In genomic region chr10:103966671-103967432, GRCh38 we compare ENCODE assay signal across 1 cellular context.
TF ChIP-seq lines count a peak whose summit lies in the region.

SLK (plus strand) TSS chr10:103967140; CDS start chr10:103967746, 606 bp downstream.

TF ChIP-seq in HepG2, 621 proteins besides CTCF, POLR2A, EP300 and RAD21 (continued from another document and continues in another):
- TF ChIP-seq ZNF747 (CRISPR knock-in tag; IDR thresholded peaks at IDR 0.05; ENCODE audit: borderline replicate concordance) (0 out of 2 replicates have a peak, but pooled peaks have one; percentile 45), ZNF879 (CRISPR knock-in tag; IDR thresholded peaks at IDR 0.05) (no peak), SPEN (CRISPR knock-in tag; IDR thresholded peaks at IDR 0.05; ENCODE audit: low read depth) (0 out of 2 replicates have a peak, but pooled peaks have one; percentile 65), ZNF142 (CRISPR knock-in tag; IDR thresholded peaks at IDR 0.05) (peak; percentile 46; the same call in 1 of the 2 replicates), SP4 (CRISPR knock-in tag; IDR thresholded peaks at IDR 0.05) (peak; percentile 37; the same call in 1 of the 2 replicates), ZNF543 (CRISPR knock-in tag; IDR thresholded peaks at IDR 0.05) (no peak), ZBTB20 (CRISPR knock-in tag; IDR thresholded peaks at IDR 0.05; ENCODE audit: borderline replicate concordance, low read depth) (peak; percentile 57; the same call in 1 of the 2 replicates), NFATC3 (CRISPR knock-in tag; IDR thresholded peaks at IDR 0.05) (0 out of 2 replicates have a peak, but pooled peaks have one; percentile 35), EED (CRISPR knock-in tag; IDR thresholded peaks at IDR 0.05) (no peak), ZNF138 (CRISPR knock-in tag; IDR thresholded peaks at IDR 0.05; ENCODE audit: low read depth) (peak; percentile 93), ZNF337 (CRISPR knock-in tag; IDR thresholded peaks at IDR 0.05; ENCODE audit: borderline replicate concordance, low read depth) (no peak), ZNF569 (CRISPR knock-in tag; IDR thresholded peaks at IDR 0.05; ENCODE audit: borderline replicate concordance) (no peak), ZNF776 (CRISPR knock-in tag; IDR thresholded peaks at IDR 0.05) (no peak; the same call in 1 of the 2 replicates), SRSF1 (optimal IDR thresholded peaks at IDR 0.05; ENCODE audit: low read depth, low read length) (no peak), SP5 (CRISPR knock-in tag; IDR thresholded peaks at IDR 0.05; ENCODE audit: borderline replicate concordance, low read depth) (no peak), ZNF704 (CRISPR knock-in tag; IDR thresholded peaks at IDR 0.05; ENCODE audit: borderline replicate concordance) (no peak), THAP7 (CRISPR knock-in tag; IDR thresholded peaks at IDR 0.05) (no peak), UBTF (CRISPR knock-in tag; IDR thresholded peaks at IDR 0.05) (peak; percentile 92; the same call in 1 of the 2 replicates), ZHX2 (IDR thresholded peaks at IDR 0.05; ENCODE audit: low read depth) (no peak), ZHX2 (CRISPR knock-in tag; IDR thresholded peaks at IDR 0.05; ENCODE audit: borderline replicate concordance) (peak; percentile 67; the same call in 1 of the 2 replicates), SNAI1 (CRISPR knock-in tag; IDR thresholded peaks at IDR 0.05; ENCODE audit: borderline replicate concordance) (no peak), NFKBIZ (CRISPR knock-in tag; IDR thresholded peaks at IDR 0.05) (no peak), E2F5 (CRISPR knock-in tag; conservative IDR thresholded peaks at IDR 0.05) (no peak), ZFX (CRISPR knock-in tag; IDR thresholded peaks at IDR 0.05; ENCODE audit: low read depth) (peak; percentile 91), ZNF230 (CRISPR knock-in tag; IDR thresholded peaks at IDR 0.05) (no peak), ZNF24 (IDR thresholded peaks at IDR 0.05) (no peak), POGK (CRISPR knock-in tag; conservative IDR thresholded peaks at IDR 0.05) (no peak), TBL1XR1 (IDR thresholded peaks at IDR 0.05; ENCODE audit: borderline replicate concordance, low read length, partially characterized antibody) (no peak), BCL6 (CRISPR knock-in tag; IDR thresholded peaks at IDR 0.05) (peak; percentile 30; the same call in 1 of the 2 replicates), FOXJ3 (CRISPR knock-in tag; IDR thresholded peaks at IDR 0.05; ENCODE audit: borderline replicate concordance) (no peak), ZXDC (CRISPR knock-in tag; IDR thresholded peaks at IDR 0.05) (no peak), ZNF7 (CRISPR knock-in tag; IDR thresholded peaks at IDR 0.05) (no peak), TARDBP (CRISPR knock-in tag; IDR thresholded peaks at IDR 0.05) (no peak)
